ENCODE assay signal across 28 cellular contexts in the genomic region with DNA sequence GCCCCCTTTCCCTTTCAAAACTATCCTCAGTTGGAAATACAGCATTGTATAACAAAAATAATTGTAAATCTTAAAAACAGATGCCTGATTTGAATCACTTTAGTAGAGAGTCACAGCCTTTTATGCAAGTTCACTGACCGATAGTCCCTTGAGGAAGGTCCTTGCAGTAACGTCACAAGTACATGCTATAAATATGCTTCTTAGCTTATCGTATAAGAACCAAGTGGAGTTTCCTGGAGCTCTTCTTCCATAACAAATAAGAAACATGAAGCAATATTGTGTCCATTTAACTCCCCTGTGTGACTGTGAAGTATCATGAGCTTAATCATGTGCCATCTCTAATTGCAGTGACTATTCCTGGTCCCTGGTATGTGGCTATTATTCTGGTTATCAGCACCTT.
"Had no signal": no experiment of that assay in that cellular context is flagged by ENCODE, and none has a peak within 500 bp of the region (broad histone marks: within the 10 kb centered on the region; RNA-seq: fewer than 3 reads in every experiment).

No MANE protein-coding gene starts in this region.

- H3K9me3 ChIP-seq: adrenal gland, body of pancreas, colonic mucosa, esophagus squamous epithelium had no signal

- H3K36me3 ChIP-seq: adrenal gland, colonic mucosa, esophagus squamous epithelium, WERI-Rb-1 had no signal

- H3K4me3 ChIP-seq: adrenal gland, body of pancreas, colonic mucosa, esophagus squamous epithelium had no signal

- H3K27me3 ChIP-seq: adrenal gland, body of pancreas, colonic mucosa, esophagus squamous epithelium had no signal

- H3K4me1 ChIP-seq: adrenal gland, body of pancreas, colonic mucosa had no signal

- DNase-seq: activated B cell treated with CpG ODN at 0.5 μM for 24 hours; activated CD4-positive, alpha-beta T cell treated with anti-CD3 and anti-CD28 coated beads for 48 hours; activated CD4-positive, alpha-beta T cell treated with anti-CD3 and anti-CD28 coated beads, Interleukin-2, amount 50 U/mL, for 1 hour; activated CD4-positive, alpha-beta T cell treated with anti-CD3 and anti-CD28 coated beads, Interleukin-2, amount 50 U/mL, for 48 hours; activated CD8-positive, alpha-beta memory T cell treated with anti-CD3 and anti-CD28 coated beads, Interleukin-2, amount 10 ng/mL, durations not matched to agents 7 days and 5 days; activated CD8-positive, alpha-beta memory T cell treated with anti-CD3 and anti-CD28 coated beads, Interleukin-2, amount 50 U/mL, for 4 hours; activated CD8-positive, alpha-beta T cell treated with anti-CD3 and anti-CD28 coated beads for 36 hours; activated effector memory CD4-positive, alpha-beta T cell treated with anti-CD3 and anti-CD28 coated beads, Interleukin-2, amount 50 U/mL, for 16 hours; activated naive CD4-positive, alpha-beta T cell treated with anti-CD3 and anti-CD28 coated beads for 36 hours; activated naive CD8-positive, alpha-beta T cell treated with anti-CD3 and anti-CD28 coated beads for 36 hours; activated naive CD8-positive, alpha-beta T cell treated with anti-CD3 and anti-CD28 coated beads, Interleukin-2, amount 50 U/mL, for 24 hours; activated T-cell treated with anti-CD3 and anti-CD28 coated beads, Interleukin-2, amount 50 U/mL, for 1 hour; activated T-cell treated with anti-CD3 and anti-CD28 coated beads, Interleukin-2, amount 50 U/mL, for 48 hours; adrenal gland; amygdala; aorta; body of pancreas; central memory CD4-positive, alpha-beta T cell; cerebellar nuclear complex; colonic mucosa; effector CD8-positive, alpha-beta T cell; esophagus squamous epithelium; T-helper 1 cell; T-helper 17 cell; T1000; WERI-Rb-1 had no signal

- ATAC-seq: activated CD4-positive, CD25-positive, alpha-beta regulatory T cell treated with anti-CD3 and anti-CD28 coated beads, Interleukin-2, amount 50 U/mL, for 24 hours; activated CD8-positive, alpha-beta memory T cell treated with anti-CD3 and anti-CD28 coated beads, Interleukin-2, amount 10 ng/mL, durations not matched to agents 7 days and 5 days; activated CD8-positive, alpha-beta T cell treated with anti-CD3 and anti-CD28 coated beads for 36 hours; activated naive CD8-positive, alpha-beta T cell treated with anti-CD3 and anti-CD28 coated beads, Interleukin-2, amount 50 U/mL, for 24 hours; body of pancreas; T-helper 17 cell had no signal

- H3K27ac ChIP-seq: adrenal gland, body of pancreas, colonic mucosa, epithelial cell of prostate, esophagus squamous epithelium, WERI-Rb-1 had no signal
